8 cellular contexts compared by ENCODE assay signal in genomic region chr2:54708584-54709340, GRCh38. TPM values are rescaled to one million over a fixed set of nuclear protein-coding genes. Genes with fewer than 3 reads are reported as not detected.
A peak's percentile ranks its signal among the peaks of the same experiment; 100 is the strongest.
DNase-seq lines count a peak whose midpoint lies in the region; ATAC-seq, FAIRE-seq and TF ChIP-seq lines count a peak whose summit lies in the region.

No MANE protein-coding gene starts in this region.

- POLR2A ChIA-PET in HepG2 (lab: Yijun Ruan, JAX) = no interaction called here

- H3K9ac ChIP-seq in HUES48 (ENCODE audit: low read depth, low read length) (no peak overlapping the region), HepG2 (ENCODE audit: insufficient read depth, low read depth, low read length) (no peak overlapping the region)

- H3K4me1 ChIP-seq in CD4-positive, CD25-positive, alpha-beta regulatory T cell (ENCODE audit: control insufficient read depth, insufficient read depth, low read length, poor library complexity, severe bottlenecking) = peaks cover 14% of the 10 kb centered on the region
- H3K4me1 ChIP-seq in HUES48 (ENCODE audit: control insufficient read depth, insufficient read depth, low read length) (no peaks in the 10 kb centered on the region), body of pancreas (peaks cover 7% of the 10 kb centered on the region), HepG2 (ENCODE audit: insufficient read depth, low read length) (peaks cover 37% of the 10 kb centered on the region), tibial artery (peaks cover 0 to 14% (median 10%) of the 10 kb centered on the region in 4 donors)

- TF ChIP-seq EP300 in HepG2 (IDR thresholded peaks at IDR 0.05; ENCODE audit: low read depth in 2 of 2, low read length in 2 of 2) (no peak), HepG2 (CRISPR knock-in tag; IDR thresholded peaks at IDR 0.05; ENCODE audit: borderline replicate concordance) (no peak)

- no peak overlapping the region for H3K4me3 ChIP-seq in CD4-positive, CD25-positive, alpha-beta regulatory T cell (ENCODE audit: low read depth, low read length)
- peak overlapping the region; percentile 49 for H3K4me3 ChIP-seq in HUES48 (ENCODE audit: low read depth, low read length)
- peak overlapping the region; percentile 21 to 31 for H3K4me3 ChIP-seq in body of pancreas
- no peak overlapping the region for H3K4me3 ChIP-seq in HepG2 (replicated peaks in 1 of 3; ENCODE audit: insufficient read depth in 1 of 3, low read depth in 2 of 3, low read length in 3 of 3)
- peak overlapping the region; percentile 47 for H3K4me3 ChIP-seq in tibial artery

- FAIRE-seq in HepG2 (lab: Jason Lieb, UNC) = no peak

- peaks cover 20% of the 10 kb centered on the region for H3K27me3 ChIP-seq in CD4-positive, CD25-positive, alpha-beta regulatory T cell (ENCODE audit: control insufficient read depth, insufficient read depth, low read length)
- H3K27me3 ChIP-seq in HUES48 (ENCODE audit: control insufficient read depth, insufficient read depth, low read length) (no peaks in the 10 kb centered on the region), body of pancreas (no peaks in the 10 kb centered on the region), HepG2 (ENCODE audit: control insufficient read depth in 1 of 2, insufficient read depth in 2 of 2, low read length in 2 of 2) (no peaks in the 10 kb centered on the region), tibial artery (no peaks in the 10 kb centered on the region)

- intact Hi-C loops in body of pancreas (cut with DNase I) (no loop called here), HepG2 (cut with micrococcal nuclease; ENCODE audit: unreplicated experiment) (loop anchor here (10.0 kb wide), 2 partner anchors 364 to 534 kb away; no protein-coding TSS in a partner anchor), tibial artery (cut with DNase I; ENCODE audit: low total_unique reads) (loop anchor here (10.0 kb wide), 1 partner anchor 184 kb away; no protein-coding TSS in a partner anchor)

- no peak for DNase-seq in CD4-positive, CD25-positive, alpha-beta regulatory T cell
- DNase-seq in body of pancreas = peak; percentile 59 to 80 (median 72)
- DNase-seq in HepG2 (ENCODE audit: low spot score) = no peak
- peak; percentile 51 to 73 for DNase-seq in tibial artery
- DNase-seq in osteocyte (ENCODE audit: extremely low spot score, unreplicated experiment) = no peak
- no peak for DNase-seq in midbrain (lab: John Stamatoyannopoulos, UW)

- TF ChIP-seq RAD21 in HepG2 (CRISPR knock-in tag; IDR thresholded peaks at IDR 0.05) = no peak

- no peaks in the 10 kb centered on the region for H3K9me3 Mint-ChIP-seq in CD4-positive, CD25-positive, alpha-beta regulatory T cell
- H3K9me3 Mint-ChIP-seq in osteocyte (ENCODE audit: unreplicated experiment) = no peaks in the 10 kb centered on the region

- 10 to 13% methylated on average over 7 to 35 of the region's 35 CpGs for WGBS in body of pancreas, 2 donors
- 90% methylated on average over 24 of the region's 35 CpGs for WGBS in HepG2 (ENCODE audit: low lambda C conversion rate)

- no TSS peak for BruUV-seq in HepG2 (replicated peaks; lab: Mats Ljungman, UMichigan)

- no peaks in the 10 kb centered on the region for H4K20me1 ChIP-seq in HepG2 (ENCODE audit: insufficient read depth, low read length)

- H3K36me3 ChIP-seq in CD4-positive, CD25-positive, alpha-beta regulatory T cell (ENCODE audit: control insufficient read depth, insufficient read depth, low read length) = no peaks in the 10 kb centered on the region
- H3K36me3 ChIP-seq in HUES48 (ENCODE audit: control insufficient read depth, insufficient read depth, low read length) (no peaks in the 10 kb centered on the region), body of pancreas (replicated peaks in 1 of 2; ENCODE audit: insufficient read depth in 1 of 2, low read depth in 2 of 2) (no peaks in the 10 kb centered on the region), HepG2 (replicated peaks in 1 of 2; ENCODE audit: control insufficient read depth in 1 of 2, insufficient read depth in 2 of 2, low read length in 2 of 2) (no peaks in the 10 kb centered on the region), tibial artery (no peaks in the 10 kb centered on the region)

- no peak overlapping the region for H3K4me2 ChIP-seq in HepG2 (ENCODE audit: low read depth, low read length)

- peak overlapping the region in 1 of 4 donors; percentile 71 for H3K4me3 Mint-ChIP-seq in CD4-positive, CD25-positive, alpha-beta regulatory T cell
- H3K4me3 Mint-ChIP-seq in osteocyte (ENCODE audit: unreplicated experiment) = no peak overlapping the region

- no peak overlapping the region for H2AFZ ChIP-seq in HepG2 (ENCODE audit: low read length)

- H3K36me3 Mint-ChIP-seq in CD4-positive, CD25-positive, alpha-beta regulatory T cell = no peaks in the 10 kb centered on the region
- no peaks in the 10 kb centered on the region for H3K36me3 Mint-ChIP-seq in osteocyte (ENCODE audit: unreplicated experiment)

- peak; percentile 28 to 35 for ATAC-seq in CD4-positive, CD25-positive, alpha-beta regulatory T cell (ENCODE audit: low read depth in 2 of 2)
- peak; percentile 76 for ATAC-seq in body of pancreas
- ATAC-seq in HepG2 = peak; percentile 30
- no peak for ATAC-seq in HG03457 (IDR thresholded peaks at IDR 0.05; ENCODE audit: unreplicated experiment)

- H3K79me2 ChIP-seq in HepG2 (ENCODE audit: insufficient read depth, low read length) = no peaks in the 10 kb centered on the region

- in situ Hi-C loops in HepG2 (cut with HindIII; ENCODE audit: extremely low pct_ligation_motif_present, low pct_unique_long_range_greater_than_20kb) = loop anchor here (5.0 kb wide), 1 partner anchor 46 kb away; no protein-coding TSS in a partner anchor

- TF ChIP-seq POLR2A in body of pancreas (IDR thresholded peaks at IDR 0.05) = no peak
- no peak for TF ChIP-seq POLR2A in HepG2 (IDR thresholded peaks at IDR 0.05; ENCODE audit: insufficient read depth in 1 of 2, low read depth in 2 of 2, low read length in 2 of 2)

- H3K4me1 Mint-ChIP-seq in CD4-positive, CD25-positive, alpha-beta regulatory T cell = peaks cover 0 to 2% (median under 1%) of the 10 kb centered on the region in 4 donors
- no peaks in the 10 kb centered on the region for H3K4me1 Mint-ChIP-seq in osteocyte (ENCODE audit: unreplicated experiment)

- H3K9me3 ChIP-seq in CD4-positive, CD25-positive, alpha-beta regulatory T cell (ENCODE audit: control insufficient read depth in 2 of 2, low read length in 2 of 2) = no peaks in the 10 kb centered on the region
- no peaks in the 10 kb centered on the region for H3K9me3 ChIP-seq in HUES48 (ENCODE audit: control insufficient read depth, insufficient read depth, low read length)
- no peaks in the 10 kb centered on the region for H3K9me3 ChIP-seq in body of pancreas
- no peaks in the 10 kb centered on the region for H3K9me3 ChIP-seq in HepG2 (ENCODE audit: low read length)
- H3K9me3 ChIP-seq in tibial artery = no peaks in the 10 kb centered on the region

- H3K27ac ChIP-seq in CD4-positive, CD25-positive, alpha-beta regulatory T cell (ENCODE audit: insufficient read depth, low read length, poor library complexity, severe bottlenecking) = no peak overlapping the region
- H3K27ac ChIP-seq in HUES48 (ENCODE audit: low read depth, low read length) = no peak overlapping the region
- peak overlapping the region; percentile 77 to 87 (median 82) for H3K27ac ChIP-seq in body of pancreas
- no peak overlapping the region for H3K27ac ChIP-seq in HepG2 (ENCODE audit: extremely low read length, insufficient read depth, low read length)
- no peak overlapping the region for H3K27ac ChIP-seq in tibial artery

- H3K27me3 Mint-ChIP-seq in CD4-positive, CD25-positive, alpha-beta regulatory T cell = peaks cover 42% of the 10 kb centered on the region
- peaks cover 12% of the 10 kb centered on the region for H3K27me3 Mint-ChIP-seq in osteocyte (ENCODE audit: unreplicated experiment)

- TF ChIP-seq CTCF in body of pancreas (IDR thresholded peaks at IDR 0.05) (peak in 2 of 7 experiments; percentile 21 to 33), HepG2 (CRISPR knock-in tag; IDR thresholded peaks at IDR 0.05) (no peak), tibial artery (IDR thresholded peaks at IDR 0.05) (no peak), osteocyte (IDR thresholded peaks at IDR 0.05) (no peak)

- CTCF ChIA-PET in HepG2 (lab: Yijun Ruan, JAX; ENCODE audit: low intra/inter-chr PET ratio, low total read pairs) = no interaction called here

- no peak overlapping the region for H3K27ac Mint-ChIP-seq in CD4-positive, CD25-positive, alpha-beta regulatory T cell
- H3K27ac Mint-ChIP-seq in osteocyte (ENCODE audit: unreplicated experiment) = no peak overlapping the region

TF ChIP-seq in HepG2, 621 proteins besides CTCF, POLR2A, EP300 and RAD21 (continues in another document):
- TF ChIP-seq ZNF570 (CRISPR knock-in tag; IDR thresholded peaks at IDR 0.05; ENCODE audit: borderline replicate concordance) = no peak

RNA-seq across cellular contexts. Expression of gene EML6, which starts 14.7 kb away (rescaled TPM):
- total RNA-seq in CD4-positive, CD25-positive, alpha-beta regulatory T cell = 0.59 TPM
- polyA plus RNA-seq in CD4-positive, CD25-positive, alpha-beta regulatory T cell = under 1 TPM in 3 of 4 donors, not detected in 1; 0.06 to 0.45 (median 0.22) TPM
- total RNA-seq in body of pancreas (1 to 10 TPM; 2.3 to 2.6 TPM), HepG2 (2016; rRNA removed; fragmentation: Illumina TruSeq; extraction: Trizol) (19.9 and 32.4 TPM in 2 replicates), osteocyte (0.42 and 1.1 TPM in 2 replicates)
- 8.7 and 8.9 TPM in 2 replicates for total RNA-seq in HepG2 (2016; cell fraction: cytosol; rRNA removed; fragmentation: Illumina TruSeq; extraction: Trizol; ENCODE audit: low read depth)
- total RNA-seq in HepG2 (2016; cell fraction: insoluble cytoplasmic fraction; rRNA removed; fragmentation: Illumina TruSeq; extraction: Trizol) = 21.5 and 29.8 TPM in 2 replicates
- total RNA-seq in HepG2 (2016; cell fraction: membrane; rRNA removed; fragmentation: Illumina TruSeq; extraction: Trizol) = 8.7 and 9.4 TPM in 2 replicates
- total RNA-seq in HepG2 (2016; cell fraction: nucleus; rRNA removed; fragmentation: Illumina TruSeq; extraction: Trizol) = 55.5 and 58.9 TPM in 2 replicates
- 17.2 and 28.5 TPM in 2 replicates for polyA plus RNA-seq in HepG2 (2011; rRNA removed)
- polyA plus RNA-seq in HepG2 (2011; cell fraction: cytosol; rRNA removed) = 6.9 and 8.2 TPM in 2 replicates
- polyA plus RNA-seq in HepG2 (2011; cell fraction: nucleus; rRNA removed) = 112 TPM in 2 replicates
- 5.4 and 8.8 TPM in 2 replicates for polyA plus RNA-seq in HepG2 (2012)
- polyA plus RNA-seq in HepG2 (2016; cell fraction: cytosol; fragmentation: Illumina TruSeq; extraction: Trizol; ENCODE audit: low read depth) = 1.9 and 2.7 TPM in 2 replicates
- polyA plus RNA-seq in HepG2 (2016; cell fraction: insoluble cytoplasmic fraction; fragmentation: Illumina TruSeq; extraction: Trizol; ENCODE audit: low read depth) = 13.1 and 14.9 TPM in 2 replicates
- 2.9 and 3.6 TPM in 2 replicates for polyA plus RNA-seq in HepG2 (2016; cell fraction: membrane; fragmentation: Illumina TruSeq; extraction: Trizol; ENCODE audit: low read depth)
- 110 and 115 TPM in 2 replicates for polyA plus RNA-seq in HepG2 (2016; cell fraction: nucleus; fragmentation: Illumina TruSeq; extraction: Trizol; ENCODE audit: insufficient read depth, low read depth)
- 15.8 and 16.9 TPM in 2 replicates for polyA minus RNA-seq in HepG2 (2011; rRNA and poly(A)+ RNA removed; ENCODE audit: low replicate concordance)
- 3.3 and 5.4 TPM in 2 replicates for polyA minus RNA-seq in HepG2 (2011; cell fraction: cytosol; rRNA and poly(A)+ RNA removed)
- 26.1 and 28.0 TPM in 2 replicates for polyA minus RNA-seq in HepG2 (2011; cell fraction: nucleus; rRNA and poly(A)+ RNA removed)

Comparison
In these comparisons a context has a peak if more than half of its experiments do, and no peak if none do; other contexts are left out.
1. DNase-seq: peak in body of pancreas (4 of 4) and tibial artery (2 of 2); none in CD4-positive, CD25-positive, alpha-beta regulatory T cell (0 of 3), HepG2 (single experiment), osteocyte (single experiment) and midbrain (single experiment).
2. H3K27ac ChIP-seq: peak in body of pancreas (4 of 4); none in CD4-positive, CD25-positive, alpha-beta regulatory T cell (single experiment), HUES48 (single experiment), HepG2 (single experiment) and tibial artery (0 of 2).
3. H3K4me3 ChIP-seq: peak in HUES48 (single experiment), body of pancreas (2 of 2) and tibial artery (2 of 2); none in CD4-positive, CD25-positive, alpha-beta regulatory T cell (single experiment) and HepG2 (0 of 3).